In the genomic region with DNA sequence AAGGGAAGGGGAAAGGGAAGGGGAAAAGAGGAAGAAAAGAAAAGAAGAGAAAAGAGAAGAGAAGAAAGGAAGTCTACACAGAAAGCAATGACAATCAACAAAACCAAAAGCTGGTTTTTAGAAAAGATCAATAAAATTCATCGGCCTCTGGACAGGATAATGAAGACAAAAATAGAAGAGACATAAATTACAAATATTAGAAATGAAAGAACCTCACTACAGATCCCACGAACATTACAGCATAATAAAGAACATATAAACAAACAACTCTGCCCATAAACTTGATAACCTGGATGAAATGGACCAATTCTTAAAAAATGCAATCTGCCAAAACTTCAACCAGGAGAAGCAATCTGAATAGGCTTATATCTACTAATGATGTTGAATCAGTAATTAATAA, we compare ENCODE assay signal across 1 cellular context.
TF ChIP-seq lines count a peak whose summit lies in the region.

No MANE protein-coding gene starts in this region.

TF ChIP-seq in HepG2, 621 proteins besides CTCF, POLR2A, EP300 and RAD21:
- TF ChIP-seq ZNF34 (CRISPR knock-in tag; IDR thresholded peaks at IDR 0.05; ENCODE audit: borderline replicate concordance) (no peak), HNRNPK (IDR thresholded peaks at IDR 0.05; ENCODE audit: low read depth, low read length, poor library complexity, severe bottlenecking) (peak; percentile 51)
